In genomic region chr2:217827430-217828201, GRCh38 we compare ENCODE assay signal across 13 cellular contexts.
DNase-seq lines count a peak whose midpoint lies in the region; ATAC-seq, FAIRE-seq and TF ChIP-seq lines count a peak whose summit lies in the region.
"Had no signal": no experiment of that assay in that cellular context is flagged by ENCODE, and none has a peak within 500 bp of the region (broad histone marks: within the 10 kb centered on the region; RNA-seq: fewer than 3 reads in every experiment).

No MANE protein-coding gene starts in this region.

- ATAC-seq in Right ventricle myocardium inferior (peak; percentile 59), heart right ventricle (peak; percentile 39 to 72 (median 66)), pancreas (peak; percentile 22 to 72 (median 54)), aorta (ENCODE audit: low FRiP score) (peak; percentile 11), GM19397 (IDR thresholded peaks at IDR 0.05; ENCODE audit: unreplicated experiment) (no peak)
- ATAC-seq: A549, WTC11 had no signal

- WGBS in heart right ventricle, 2 donors, result 29 to 31% methylated on average over 14 of the region's 14 CpGs
- 49 to 52% methylated on average over 14 of the region's 14 CpGs for WGBS in pancreas, 2 donors
- WGBS in aorta, 2 donors, result 8% methylated on average over 14 of the region's 14 CpGs

- peak; percentile 73 for DNase-seq in Right ventricle myocardium inferior (ENCODE audit: missing footprints)
- DNase-seq in cardiac septum (ENCODE audit: low spot score), result no peak
- peak in 1 of 2 donors; percentile 70 for DNase-seq in heart right ventricle
- peak in 3 of 6 donors; percentile 37 to 50 (median 39) for DNase-seq in pancreas
- DNase-seq in aorta, result peak; percentile 79 to 88
- no peak for DNase-seq in HTR-8/SVneo (ENCODE audit: insufficient read length, low spot score)
- no peak for DNase-seq in GM12892 (ENCODE audit: insufficient read length)
- DNase-seq: activated T-cell treated with anti-CD3 and anti-CD28 coated beads, Interleukin-2, amount 50 U/mL, for 24 hours had no signal

- H3K27ac ChIP-seq in heart right ventricle (peak overlapping the region; percentile 70 to 96 (median 83)), pancreas (peak overlapping the region in 3 of 4 donors; percentile 18 to 41 (median 25)), aorta (ENCODE audit: low read depth in 1 of 2, low read length in 2 of 2) (peak overlapping the region in 1 of 2 donors; percentile 55)
- H3K27ac ChIP-seq: A549 had no signal

- H3K4me1 ChIP-seq in heart right ventricle, result peaks cover 58 to 98% (median 83%) of the 10 kb centered on the region in 9 donors
- H3K4me1 ChIP-seq in pancreas, result peaks cover 0 to 8% (median 0%) of the 10 kb centered on the region in 3 donors
- H3K4me1 ChIP-seq in aorta (ENCODE audit: control insufficient read depth in 1 of 2, insufficient read depth in 2 of 2, low read length in 2 of 2), result no peaks in the 10 kb centered on the region
- H3K4me1 ChIP-seq: A549 had no signal

- TF ChIP-seq CTCF in heart right ventricle (IDR thresholded peaks at IDR 0.05) (no peak), pancreas (IDR thresholded peaks at IDR 0.05) (no peak)

- H3K27me3 ChIP-seq in heart right ventricle, result no peaks in the 10 kb centered on the region
- H3K27me3 ChIP-seq in pancreas, result no peaks in the 10 kb centered on the region
- H3K27me3 ChIP-seq in aorta (ENCODE audit: control insufficient read depth in 1 of 2, insufficient read depth in 2 of 2, low read length in 1 of 2), result no peaks in the 10 kb centered on the region

- intact Hi-C loops in Right ventricle myocardium inferior (cut with DNase I), result no loop called here
- intact Hi-C loops in cardiac septum (cut with DNase I), result no loop called here
- intact Hi-C loops in heart right ventricle (cut with DNase I), result loop anchor here in 1 of 10 donors (10.0 kb wide), 1 partner anchor 47 kb away; no protein-coding TSS in a partner anchor
- intact Hi-C loops in pancreas (cut with DNase I), result no loop called here
- intact Hi-C loops in aorta (cut with DNase I), result no loop called here

- H3K9me3 ChIP-seq in heart right ventricle, result no peaks in the 10 kb centered on the region
- no peaks in the 10 kb centered on the region for H3K9me3 ChIP-seq in pancreas
- no peaks in the 10 kb centered on the region for H3K9me3 ChIP-seq in aorta (ENCODE audit: control insufficient read depth, low read length)
- H3K9me3 ChIP-seq: A549 had no signal

- no peak overlapping the region for H3K4me3 ChIP-seq in heart right ventricle
- H3K4me3 ChIP-seq in pancreas, result no peak overlapping the region
- no peak overlapping the region for H3K4me3 ChIP-seq in aorta (ENCODE audit: low read length in 2 of 2)
- H3K4me3 ChIP-seq: A549 had no signal

- FAIRE-seq in pancreas (lab: Jason Lieb, UNC), result no peak
- FAIRE-seq in HTR-8/SVneo (lab: Jason Lieb, UNC), result no peak
- no peak for FAIRE-seq in GM12892 (lab: Jason Lieb, UNC)
- FAIRE-seq: A549, bronchial epithelial cell, islet of Langerhans had no signal

- TF ChIP-seq POLR2A in GM12892 (IDR thresholded peaks at IDR 0.05; ENCODE audit: low read depth, low read length), result no peak

- H3K36me3 ChIP-seq in heart right ventricle, result peaks cover 0 to 96% (median 36%) of the 10 kb centered on the region in 9 donors
- H3K36me3 ChIP-seq in pancreas, result peaks cover 0 to 33% (median 28%) of the 10 kb centered on the region in 3 donors
- peaks cover 3 to 15% of the 10 kb centered on the region in 2 donors for H3K36me3 ChIP-seq in aorta (ENCODE audit: control insufficient read depth in 1 of 2, insufficient read depth in 2 of 2, low read length in 1 of 2)

Comparison
In these comparisons a context has a peak if more than half of its experiments do, and no peak if none do; other contexts are left out.
1. DNase-seq: peak in Right ventricle myocardium inferior (single experiment) and aorta (2 of 2); none in cardiac septum (single experiment), HTR-8/SVneo (single experiment) and GM12892 (single experiment).